8 cellular contexts compared by ENCODE assay signal in the genomic region with DNA sequence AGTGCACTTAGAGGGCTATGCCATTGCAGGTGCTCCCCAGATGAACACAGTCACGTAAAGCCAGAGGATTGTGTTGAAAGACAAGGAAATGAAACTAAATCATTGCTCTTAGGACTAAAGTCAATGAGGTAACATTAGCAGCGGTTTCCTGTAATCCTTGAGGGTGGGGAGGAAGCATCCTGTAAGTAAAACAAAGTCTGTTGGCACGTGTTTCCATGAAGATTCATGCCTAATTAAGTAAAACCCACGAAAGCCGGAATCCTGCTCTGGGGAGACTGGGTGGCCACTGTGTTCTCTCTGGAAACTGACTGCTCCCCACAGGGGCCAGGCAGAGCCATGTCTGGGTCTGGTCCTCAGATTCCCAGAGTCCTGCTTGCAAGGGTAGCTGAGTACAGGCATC. TPM values are rescaled to one million over a fixed set of nuclear protein-coding genes. Genes with fewer than 3 reads are reported as not detected.
DNase-seq lines count a peak whose midpoint lies in the region; ATAC-seq and TF ChIP-seq lines count a peak whose summit lies in the region.

No MANE protein-coding gene starts in this region.

- H3K36me3 ChIP-seq in testis (ENCODE audit: low read depth, missing control alignments) = no peaks in the 10 kb centered on the region

- TF ChIP-seq POLR2A in testis (IDR thresholded peaks at IDR 0.05) = no peak

- no peak for TF ChIP-seq CTCF in testis (IDR thresholded peaks at IDR 0.05)
- TF ChIP-seq CTCF in RWPE1 (conservative IDR thresholded peaks at IDR 0.05; ENCODE audit: low read depth) = no peak
- no peak for TF ChIP-seq CTCF in GM13976 (IDR thresholded peaks at IDR 0.05; ENCODE audit: borderline replicate concordance, control extremely low read depth, extremely low read depth, insufficient read depth, missing control alignments)

- H3K4me3 ChIP-seq in testis = no peak overlapping the region

- POLR2A ChIA-PET in RWPE1 (lab: Yijun Ruan, JAX; ENCODE audit: low non-redundant PET) = no interaction called here

- ATAC-seq in GM21447 (IDR thresholded peaks at IDR 0.05; ENCODE audit: unreplicated experiment) = peak; percentile 86

- peaks cover 11% of the 10 kb centered on the region for H3K4me1 ChIP-seq in testis

- H3K27me3 ChIP-seq in testis = no peaks in the 10 kb centered on the region

- peak; percentile 31 for DNase-seq in GM04503 (ENCODE audit: low read depth)
- DNase-seq in NAMALWA (ENCODE audit: low spot score) = peak; percentile 78
- DNase-seq in iris pigment epithelial cell (ENCODE audit: low read depth) = peak; percentile 47
- DNase-seq in NCI-H1436 (lab: John Stamatoyannopoulos, UW) = no peak
- no peak for DNase-seq in testis
- no peak for DNase-seq in RWPE1 (ENCODE audit: low spot score)
- DNase-seq in GM13976 (ENCODE audit: low spot score) = no peak

- H3K27ac ChIP-seq in testis (no peak overlapping the region), RWPE1 (no peak overlapping the region)

- H3K9me3 ChIP-seq in testis = no peaks in the 10 kb centered on the region

- WGBS in testis, 2 donors = 59 to 73% methylated on average over 5 of the region's 5 CpGs

- in situ Hi-C loops in GM13976 (cut with MboI; ENCODE audit: low sequenced_read_pairs, unreplicated experiment) = no loop called here

- CTCF ChIA-PET in RWPE1 (lab: Yijun Ruan, JAX) = no interaction called here

- intact Hi-C loops in testis (cut with DNase I; ENCODE audit: low total_unique reads) = loop anchor here (10.0 kb wide), 1 partner anchor 227 kb away; no protein-coding TSS in a partner anchor

RNA-seq across cellular contexts. Expression of gene STEAP1B, which starts 18.3 kb away (rescaled TPM):
- 10 to 100 TPM; 11.3 TPM for total RNA-seq in testis
- polyA plus RNA-seq in testis (ENCODE audit: insufficient read depth, low read depth, low replicate concordance) = 7.4 TPM

Comparison
In these comparisons a context has a peak if more than half of its experiments do, and no peak if none do; other contexts are left out.
1. DNase-seq: peak in GM04503 (single experiment), NAMALWA (single experiment) and iris pigment epithelial cell (single experiment); none in NCI-H1436 (single experiment), testis (single experiment), RWPE1 (single experiment) and GM13976 (single experiment).